Comparison of ENCODE assay signal across 8 cellular contexts in genomic region chr14:104826197-104826857, GRCh38. TPM values are rescaled to one million over a fixed set of nuclear protein-coding genes. Genes with fewer than 3 reads are reported as not detected.
A peak's percentile ranks its signal among the peaks of the same experiment; 100 is the strongest.
DNase-seq lines count a peak whose midpoint lies in the region; ATAC-seq, FAIRE-seq and TF ChIP-seq lines count a peak whose summit lies in the region.

No MANE protein-coding gene starts in this region.

- peak; percentile 85 for TF ChIP-seq CTCF in kidney (IDR thresholded peaks at IDR 0.05; ENCODE audit: borderline replicate concordance, extremely low read depth, insufficient read depth)

- H3K9me3 ChIP-seq in kidney (ENCODE audit: control insufficient read depth in 1 of 2, low read length in 2 of 2), result no peaks in the 10 kb centered on the region

- no peaks in the 10 kb centered on the region for H3K36me3 ChIP-seq in kidney (ENCODE audit: control insufficient read depth in 1 of 2, insufficient read depth in 2 of 2, low read length in 2 of 2)

- intact Hi-C loops in kidney (cut with DNase I), result no loop called here

- DNase-seq in GM12891 (ENCODE audit: insufficient read length, low spot score) (peak; percentile 97), NCI-H2227 treated with DMSO at 0.1 percent for 48 hours (lab: John Stamatoyannopoulos, UW) (peak; percentile 75), caudate nucleus (lab: John Stamatoyannopoulos, UW) (peak in 58 of 61 donors; percentile 16 to 95 (median 80)), kidney (peak; percentile 96)
- peak; percentile 93 to 98 (median 95) for DNase-seq in activated CD4-positive, CD25-positive, alpha-beta regulatory T cell (lab: John Stamatoyannopoulos, UW)
- DNase-seq in stimulated activated CD4-positive, alpha-beta T cell treated with anti-CD3 and anti-CD28 coated beads, Interleukin-15, amount 100 ng/mL, for 24 hours, result peak; percentile 95

- H3K27ac ChIP-seq in caudate nucleus (ENCODE audit: low read depth, low read length) (no peak overlapping the region), kidney (ENCODE audit: low read depth in 2 of 2, low read length in 2 of 2) (peak overlapping the region in 1 of 2 donors; percentile 51)

- peak overlapping the region; percentile 36 to 64 for H3K4me3 ChIP-seq in kidney (ENCODE audit: low read length in 2 of 2)

- H3K9ac ChIP-seq in kidney (ENCODE audit: low read length in 2 of 2), result peak overlapping the region in 1 of 2 donors; percentile 46

- ATAC-seq in HG03025 (IDR thresholded peaks at IDR 0.05; ENCODE audit: low FRiP score, unreplicated experiment), result peak; percentile 38
- ATAC-seq in HG03139 (IDR thresholded peaks at IDR 0.05; ENCODE audit: unreplicated experiment), result no peak

- peak; percentile 82 for FAIRE-seq in GM12891 (lab: Jason Lieb, UNC)
- no peak for FAIRE-seq in kidney (lab: Jason Lieb, UNC)

- no peak for TF ChIP-seq POLR2A in GM12891 (IDR thresholded peaks at IDR 0.05; ENCODE audit: low read depth, low read length)

- H3K4me1 ChIP-seq in kidney (ENCODE audit: control insufficient read depth in 1 of 2, insufficient read depth in 1 of 2, low read depth in 1 of 2, low read length in 2 of 2), result peaks cover 0 to 15% of the 10 kb centered on the region in 2 donors

TF ChIP-seq in GM12891, 5 proteins besides CTCF, POLR2A, EP300 and RAD21:
- TF ChIP-seq POU2F2 (IDR thresholded peaks at IDR 0.05; ENCODE audit: low read depth, low read length) (no peak), POLR2AphosphoS5 (IDR thresholded peaks at IDR 0.05; ENCODE audit: low read depth, low read length) (no peak), TAF1 (IDR thresholded peaks at IDR 0.05; ENCODE audit: low read depth, low read length) (no peak), PAX5 (IDR thresholded peaks at IDR 0.05; ENCODE audit: insufficient read depth, low read length, severe bottlenecking) (no peak), SPI1 (IDR thresholded peaks at IDR 0.05; ENCODE audit: low read depth, low read length) (no peak)

RNA-seq across cellular contexts. Expression of gene ZBTB42, which starts 25.4 kb away (rescaled TPM):
- 0.13 TPM for polyA plus RNA-seq in GM12891 (2012; ENCODE audit: low read depth, missing spikeins)
- 10.0 TPM for total RNA-seq in kidney
- 3.9 TPM for polyA plus RNA-seq in kidney (ENCODE audit: insufficient read depth, low read depth, low replicate concordance)

RNA-seq across cellular contexts. Expression of gene AKT1, which starts 30.8 kb away (rescaled TPM):
- polyA plus RNA-seq in GM12891 (2012; ENCODE audit: low read depth, missing spikeins), result 47.1 TPM
- total RNA-seq in kidney, result 125 TPM
- polyA plus RNA-seq in kidney (ENCODE audit: insufficient read depth, low read depth, low replicate concordance), result 70.6 TPM

RNA-seq across cellular contexts. Expression of gene CEP170B, which starts 38.7 kb away (rescaled TPM):
- 0.06 TPM for polyA plus RNA-seq in GM12891 (2012; ENCODE audit: low read depth, missing spikeins)
- 42.4 TPM for total RNA-seq in kidney
- polyA plus RNA-seq in kidney (ENCODE audit: insufficient read depth, low read depth, low replicate concordance), result 8.1 TPM
